31 cellular contexts compared by ENCODE assay signal in the genomic region with DNA sequence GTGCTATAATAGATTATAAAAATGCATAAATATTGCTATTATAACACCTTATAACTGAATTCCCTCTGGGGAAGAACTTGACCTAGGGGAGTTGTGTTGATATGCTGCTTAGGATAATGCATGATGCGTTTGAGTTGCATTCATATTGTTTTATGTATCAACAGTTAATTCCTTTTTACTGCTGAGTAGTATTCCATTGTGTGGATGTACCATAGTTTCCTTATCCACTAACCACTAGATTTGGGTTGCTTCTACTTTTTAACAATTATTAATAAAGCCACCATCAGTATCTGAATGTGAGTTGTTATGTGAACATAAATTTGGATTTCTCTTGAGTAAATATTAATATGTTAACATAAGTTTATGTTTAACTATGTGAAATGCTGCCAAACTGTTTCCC.
"Had no signal": no experiment of that assay in that cellular context is flagged by ENCODE, and none has a peak within 500 bp of the region (broad histone marks: within the 10 kb centered on the region; RNA-seq: fewer than 3 reads in every experiment).

No MANE protein-coding gene starts in this region.

- DNase-seq: activated effector memory CD4-positive, alpha-beta T cell treated with anti-CD3 and anti-CD28 coated beads, Interleukin-2, amount 50 U/mL, for 16 hours; activated effector memory CD4-positive, alpha-beta T cell treated with Interleukin-2 at 50 U/mL for 16 hours; activated gamma-delta T cell; activated gamma-delta T cell treated with Interleukin-2 at 50 U/mL for 16 hours; activated naive CD4-positive, alpha-beta T cell; activated naive CD4-positive, alpha-beta T cell treated with anti-CD3 and anti-CD28 coated beads for 36 hours; activated naive CD4-positive, alpha-beta T cell treated with anti-CD3 and anti-CD28 coated beads, Interleukin-2, amount 10 ng/mL, durations not matched to agents 7 days and 5 days; activated naive CD4-positive, alpha-beta T cell treated with anti-CD3 and anti-CD28 coated beads, Interleukin-2, amount 50 U/mL, for 16 hours; activated naive CD4-positive, alpha-beta T cell treated with Interleukin-2 at 50 U/mL for 16 hours; activated naive CD8-positive, alpha-beta T cell treated with anti-CD3 and anti-CD28 coated beads for 36 hours; activated naive CD8-positive, alpha-beta T cell treated with anti-CD3 and anti-CD28 coated beads, Interleukin-2, amount 10 ng/mL, durations not matched to agents 7 days and 5 days; activated naive CD8-positive, alpha-beta T cell treated with anti-CD3 and anti-CD28 coated beads, Interleukin-2, amount 50 U/mL, for 24 hours; activated T-cell treated with anti-CD3 and anti-CD28 coated beads, Interleukin-2, amount 50 U/mL, for 24 hours; activated T-cell treated with anti-CD3 and anti-CD28 coated beads, Interleukin-2, amount 50 U/mL, for 4 hours; activated T-cell treated with anti-CD3 and anti-CD28 coated beads, Interleukin-2, amount 50 U/mL, for 48 hours; activated T-cell treated with anti-CD3 and anti-CD28 coated beads, Interleukin-2, amount 50 U/mL, for 72 hours; adrenal gland; amniotic stem cell; amygdala; anterior cingulate cortex; aorta; body of pancreas; brain microvascular endothelial cell; caudate nucleus; central memory CD4-positive, alpha-beta T cell; cerebellar nuclear complex had no signal

- H3K4me1 ChIP-seq: adrenal gland, ascending aorta, body of pancreas, breast epithelium had no signal

- H3K36me3 ChIP-seq: adrenal gland, ascending aorta, brain microvascular endothelial cell, breast epithelium, cardiac muscle cell had no signal

- H3K4me3 ChIP-seq: adrenal gland, ascending aorta, body of pancreas, breast epithelium, cardiac muscle cell had no signal

- ATAC-seq: activated naive CD4-positive, alpha-beta T cell treated with anti-CD3 and anti-CD28 coated beads, Interleukin-2, amount 50 U/mL, for 72 hours; activated naive CD8-positive, alpha-beta T cell treated with anti-CD3 and anti-CD28 coated beads, Interleukin-2, amount 50 U/mL, for 24 hours; activated T-cell treated with anti-CD3 and anti-CD28 coated beads, Interleukin-2, amount 50 U/mL, for 4 hours; activated T-cell treated with anti-CD3 and anti-CD28 coated beads, Interleukin-2, amount 50 U/mL, for 72 hours; activated T-helper 17 cell treated with anti-CD3 and anti-CD28 coated beads, Interleukin-2, amount 50 U/mL, for 72 hours; body of pancreas had no signal

- H3K27ac ChIP-seq: adrenal gland, ascending aorta, body of pancreas, brain microvascular endothelial cell, breast epithelium, cardiac muscle cell had no signal

- H3K27me3 ChIP-seq: adrenal gland, ascending aorta, body of pancreas, brain microvascular endothelial cell, breast epithelium, cardiac muscle cell had no signal

- H3K9me3 ChIP-seq: adrenal gland, body of pancreas had no signal
